Comparison of ENCODE assay signal across 8 cellular contexts in genomic region chr20:62136283-62137091, GRCh38. TPM values are rescaled to one million over a fixed set of nuclear protein-coding genes. Genes with fewer than 3 reads are reported as not detected.
DNase-seq lines count a peak whose midpoint lies in the region; ATAC-seq and TF ChIP-seq lines count a peak whose summit lies in the region.

No MANE protein-coding gene starts in this region.

- H3K27me3 ChIP-seq in GM06990 (replicated peaks; ENCODE audit: control insufficient read depth, insufficient read depth, low read length): no peaks in the 10 kb centered on the region

- H3K36me3 Mint-ChIP-seq in activated naive CD8-positive, alpha-beta T cell treated with anti-CD3 and anti-CD28 coated beads, Interleukin-2, amount 50 U/mL, for 24 hours (ENCODE audit: low read depth): peaks cover 67% of the 10 kb centered on the region

- ATAC-seq in activated naive CD8-positive, alpha-beta T cell treated with anti-CD3 and anti-CD28 coated beads, Interleukin-2, amount 50 U/mL, for 24 hours: peak; percentile 53
- ATAC-seq in left ventricle myocardium superior: peak; percentile 48
- no peak for ATAC-seq in HG03108 (IDR thresholded peaks at IDR 0.05; ENCODE audit: unreplicated experiment)
- no peak for ATAC-seq in HG03457 (IDR thresholded peaks at IDR 0.05; ENCODE audit: unreplicated experiment)

- TF ChIP-seq CTCF in GM06990 (IDR thresholded peaks at IDR 0.05; ENCODE audit: insufficient read depth, low read length, poor library complexity, severe bottlenecking): peak; percentile 76

- no peak for DNase-seq in GM06990 (ENCODE audit: extremely low read depth, insufficient read length)
- DNase-seq in M059J (ENCODE audit: low read depth): peak; percentile 78
- peak; percentile 42 to 69 (median 64) for DNase-seq in T-helper 1 cell
- peak; percentile 58 for DNase-seq in activated naive CD8-positive, alpha-beta T cell treated with anti-CD3 and anti-CD28 coated beads, Interleukin-2, amount 50 U/mL, for 24 hours
- DNase-seq in left ventricle myocardium superior: peak; percentile 82
- DNase-seq in stimulated activated CD4-positive, alpha-beta T cell treated with anti-CD3 and anti-CD28 coated beads, Interleukin-12 subunit alpha, Interleukin-12 subunit beta, amount 100 ng/mL, for 4 hours: peak; percentile 62

- peaks cover 56% of the 10 kb centered on the region for H3K36me3 ChIP-seq in GM06990 (ENCODE audit: control insufficient read depth, insufficient read depth, low read length)

- H3K27ac Mint-ChIP-seq in activated naive CD8-positive, alpha-beta T cell treated with anti-CD3 and anti-CD28 coated beads, Interleukin-2, amount 50 U/mL, for 24 hours: peak overlapping the region; percentile 43

- intact Hi-C loops in left ventricle myocardium superior (cut with micrococcal nuclease): no loop called here

- H3K4me3 ChIP-seq in GM06990 (replicated peaks; ENCODE audit: low read depth, low read length): no peak overlapping the region

- H3K4me1 Mint-ChIP-seq in activated naive CD8-positive, alpha-beta T cell treated with anti-CD3 and anti-CD28 coated beads, Interleukin-2, amount 50 U/mL, for 24 hours: peaks cover 39% of the 10 kb centered on the region

- no peak overlapping the region for H3K4me3 Mint-ChIP-seq in activated naive CD8-positive, alpha-beta T cell treated with anti-CD3 and anti-CD28 coated beads, Interleukin-2, amount 50 U/mL, for 24 hours

- no peaks in the 10 kb centered on the region for H3K9me3 Mint-ChIP-seq in activated naive CD8-positive, alpha-beta T cell treated with anti-CD3 and anti-CD28 coated beads, Interleukin-2, amount 50 U/mL, for 24 hours

- H3K27me3 Mint-ChIP-seq in activated naive CD8-positive, alpha-beta T cell treated with anti-CD3 and anti-CD28 coated beads, Interleukin-2, amount 50 U/mL, for 24 hours: no peaks in the 10 kb centered on the region

RNA-seq across cellular contexts. Expression of gene PSMA7, which starts 6.7 kb away (rescaled TPM):
- 881 and 940 TPM in 2 replicates for total RNA-seq in M059J (2014; rRNA removed; shearing (Covaris generic))
- total RNA-seq in left ventricle myocardium superior: 240 TPM

RNA-seq across cellular contexts. Expression of gene SS18L1, which starts 7.1 kb away (rescaled TPM):
- total RNA-seq in M059J (2014; rRNA removed; shearing (Covaris generic)): 7.8 and 15.1 TPM in 2 replicates
- total RNA-seq in left ventricle myocardium superior: 10.7 TPM

RNA-seq across cellular contexts. Expression of gene LSM14B, which starts 14.2 kb away (rescaled TPM):
- 46.5 and 60.4 TPM in 2 replicates for total RNA-seq in M059J (2014; rRNA removed; shearing (Covaris generic))
- total RNA-seq in left ventricle myocardium superior: 58.4 TPM

RNA-seq across cellular contexts. Expression of gene MTG2, which starts 46.3 kb away (rescaled TPM):
- 19.9 and 46.4 TPM in 2 replicates for total RNA-seq in M059J (2014; rRNA removed; shearing (Covaris generic))
- 27.3 TPM for total RNA-seq in left ventricle myocardium superior

Comparison
In these comparisons a context has a peak if more than half of its experiments do, and no peak if none do; other contexts are left out.
1. ATAC-seq: peak in activated naive CD8-positive, alpha-beta T cell treated with anti-CD3 and anti-CD28 coated beads, Interleukin-2, amount 50 U/mL, for 24 hours (single experiment) and left ventricle myocardium superior (single experiment); none in HG03108 (single experiment) and HG03457 (single experiment).